Comparison of ENCODE assay signal across 8 cellular contexts in genomic region chr10:70672993-70673928, GRCh38. TPM values are rescaled to one million over a fixed set of nuclear protein-coding genes. Genes with fewer than 3 reads are reported as not detected.
DNase-seq lines count a peak whose midpoint lies in the region; ATAC-seq and TF ChIP-seq lines count a peak whose summit lies in the region.

No MANE protein-coding gene starts in this region.

- H3K27ac ChIP-seq in adrenal gland = no peak overlapping the region
- no peak overlapping the region for H3K27ac ChIP-seq in testis

- no peaks in the 10 kb centered on the region for H3K36me3 ChIP-seq in adrenal gland (replicated peaks in 1 of 2)
- H3K36me3 ChIP-seq in testis (ENCODE audit: low read depth, missing control alignments) = no peaks in the 10 kb centered on the region

- no peak for ATAC-seq in activated CD4-positive, alpha-beta T cell treated with anti-CD3 and anti-CD28 coated beads for 36 hours
- no peak for ATAC-seq in GM19023 (IDR thresholded peaks at IDR 0.05; ENCODE audit: unreplicated experiment)
- no peak for ATAC-seq in GM18519 (IDR thresholded peaks at IDR 0.05; ENCODE audit: low FRiP score, unreplicated experiment)

- H3K4me1 Mint-ChIP-seq in activated CD4-positive, alpha-beta T cell treated with anti-CD3 and anti-CD28 coated beads for 36 hours = peaks cover 3% of the 10 kb centered on the region

- H3K27me3 Mint-ChIP-seq in activated CD4-positive, alpha-beta T cell treated with anti-CD3 and anti-CD28 coated beads for 36 hours = peaks cover 37% of the 10 kb centered on the region

- peaks cover 3 to 9% of the 10 kb centered on the region in 2 donors for H3K4me1 ChIP-seq in adrenal gland (replicated peaks in 1 of 2)
- no peaks in the 10 kb centered on the region for H3K4me1 ChIP-seq in testis

- DNase-seq in activated CD4-positive, alpha-beta T cell treated with anti-CD3 and anti-CD28 coated beads for 36 hours = no peak
- DNase-seq in activated CD4-positive, alpha-beta T cell treated with anti-CD3 and anti-CD28 coated beads for 48 hours = no peak
- DNase-seq in adrenal gland (peak; percentile 67 to 85 (median 75)), testis (no peak), GM19238 (ENCODE audit: insufficient read length, low spot score) (no peak)

- intact Hi-C loops in activated CD4-positive, alpha-beta T cell treated with anti-CD3 and anti-CD28 coated beads for 36 hours (cut with DNase I, micrococcal nuclease) = no loop called here
- intact Hi-C loops in adrenal gland (cut with DNase I) (no loop called here), testis (cut with DNase I; ENCODE audit: low total_unique reads) (no loop called here)

- H3K36me3 Mint-ChIP-seq in activated CD4-positive, alpha-beta T cell treated with anti-CD3 and anti-CD28 coated beads for 36 hours (ENCODE audit: low read depth) = no peaks in the 10 kb centered on the region

- 36 to 46% (median 40%) methylated on average over 15 of the region's 15 CpGs for WGBS in adrenal gland, 4 donors
- 44 to 53% methylated on average over 14 to 15 of the region's 15 CpGs for WGBS in testis, 2 donors

- TF ChIP-seq POLR2A in adrenal gland (IDR thresholded peaks at IDR 0.05) = no peak
- no peak for TF ChIP-seq POLR2A in testis (IDR thresholded peaks at IDR 0.05)

- H3K27me3 ChIP-seq in adrenal gland = no peaks in the 10 kb centered on the region
- H3K27me3 ChIP-seq in testis = no peaks in the 10 kb centered on the region

- H3K4me3 ChIP-seq in adrenal gland = peak overlapping the region in 1 of 4 donors; percentile 45
- H3K4me3 ChIP-seq in iPS-18c (ENCODE audit: insufficient read depth, low read depth, low read length) = peak overlapping the region; percentile 53
- H3K4me3 ChIP-seq in testis = peak overlapping the region; percentile 29 to 30

- TF ChIP-seq CTCF in adrenal gland (IDR thresholded peaks at IDR 0.05) (no peak), testis (IDR thresholded peaks at IDR 0.05) (no peak)

- H3K27ac Mint-ChIP-seq in activated CD4-positive, alpha-beta T cell treated with anti-CD3 and anti-CD28 coated beads for 36 hours = no peak overlapping the region

- POLR2A ChIA-PET in activated CD4-positive, alpha-beta T cell treated with anti-CD3 and anti-CD28 coated beads for 36 hours (lab: Charles Lee) = no interaction called here

- peak overlapping the region; percentile 7 for H3K4me3 Mint-ChIP-seq in activated CD4-positive, alpha-beta T cell treated with anti-CD3 and anti-CD28 coated beads for 36 hours

- no peaks in the 10 kb centered on the region for H3K9me3 ChIP-seq in adrenal gland (replicated peaks in 1 of 3)
- no peaks in the 10 kb centered on the region for H3K9me3 ChIP-seq in iPS-18c (ENCODE audit: control insufficient read depth, insufficient read depth, low read length)
- no peaks in the 10 kb centered on the region for H3K9me3 ChIP-seq in testis

- CTCF ChIA-PET in activated CD4-positive, alpha-beta T cell treated with anti-CD3 and anti-CD28 coated beads for 36 hours (lab: Charles Lee) = interaction anchor here (0.7 kb wide), 1 partner anchor 250 kb away, joined by 4 read pairs; no protein-coding TSS in a partner anchor

- peaks cover 5% of the 10 kb centered on the region for H3K9me3 Mint-ChIP-seq in activated CD4-positive, alpha-beta T cell treated with anti-CD3 and anti-CD28 coated beads for 36 hours (ENCODE audit: low read depth)

RNA-seq across cellular contexts. Expression of gene ADAMTS14, which starts 1.0 kb away (rescaled TPM):
- total RNA-seq in activated CD4-positive, alpha-beta T cell treated with anti-CD3 and anti-CD28 coated beads for 36 hours = not detected
- total RNA-seq in adrenal gland = under 1 TPM in 5 of 8 donors, not detected in 3; under 0.01 to 0.61 (median 0.34) TPM
- polyA plus RNA-seq in adrenal gland = 1 to 10 TPM in 1 of 3 donors, under 1 TPM in 2; 0.07 to 1.2 (median 0.40) TPM
- under 1 TPM; 0.63 to 0.93 TPM for total RNA-seq in testis
- polyA plus RNA-seq in testis (ENCODE audit: insufficient read depth, low read depth, low replicate concordance) = 0.90 TPM

Comparison
In these comparisons a context has a peak if more than half of its experiments do, and no peak if none do; other contexts are left out.
1. DNase-seq: peak in adrenal gland (7 of 7); none in activated CD4-positive, alpha-beta T cell treated with anti-CD3 and anti-CD28 coated beads for 36 hours (single experiment), activated CD4-positive, alpha-beta T cell treated with anti-CD3 and anti-CD28 coated beads for 48 hours (single experiment), testis (single experiment) and GM19238 (single experiment).